ENCODE assay signal across 14 cellular contexts in the genomic region with DNA sequence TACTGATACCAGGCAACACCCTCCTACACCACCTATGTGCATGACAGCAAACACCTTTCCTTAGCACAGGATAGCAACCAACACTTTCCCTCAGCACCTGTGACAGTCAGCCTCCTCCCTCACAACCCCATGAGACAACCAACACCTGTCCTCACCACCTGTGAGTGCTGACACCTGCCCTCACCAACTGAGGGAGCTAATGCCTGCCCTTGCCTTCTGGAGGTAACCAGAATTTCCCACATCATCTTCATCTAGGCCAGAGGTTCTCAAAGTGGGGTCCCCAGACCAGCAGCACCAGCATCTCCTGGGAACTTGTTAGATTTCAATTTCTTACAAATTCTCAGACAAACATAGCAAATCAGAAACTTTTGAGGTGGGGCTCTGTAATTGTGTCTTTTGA.
A peak's percentile ranks its signal among the peaks of the same experiment; 100 is the strongest.
DNase-seq lines count a peak whose midpoint lies in the region; ATAC-seq and TF ChIP-seq lines count a peak whose summit lies in the region.
"Had no signal": no experiment of that assay in that cellular context is flagged by ENCODE, and none has a peak within 500 bp of the region (broad histone marks: within the 10 kb centered on the region; RNA-seq: fewer than 3 reads in every experiment).

No MANE protein-coding gene starts in this region.

- H3K4me3 ChIP-seq in HCT116 (replicated peaks in 1 of 2; ENCODE audit: low read depth in 1 of 2, low read length in 2 of 2) (0 out of 4 replicates have a peak overlapping the region, but pooled peaks of 1 of the 2 experiments have one; percentile 5), neuronal stem cell (ENCODE audit: low read length in 2 of 2) (no peak overlapping the region)

- peak; percentile 49 for ATAC-seq in HCT116

- H3K4me2 ChIP-seq in HCT116 (ENCODE audit: low read length): peak overlapping the region; percentile 67
- peak overlapping the region; percentile 27 for H3K4me2 ChIP-seq in neuronal stem cell (ENCODE audit: insufficient read depth, low read length, poor library complexity, severe bottlenecking)

- H3K9ac ChIP-seq in HCT116 (ENCODE audit: low read length): 0 out of 2 replicates have a peak overlapping the region, but pooled peaks have one; percentile 19
- H3K9ac ChIP-seq in neuronal stem cell (ENCODE audit: low read depth, low read length, poor library complexity): no peak overlapping the region

- no peak overlapping the region for H2BK5ac ChIP-seq in neuronal stem cell (ENCODE audit: low read length)

- no peak overlapping the region for H4K8ac ChIP-seq in neuronal stem cell (ENCODE audit: low read depth, low read length)

- H2BK15ac ChIP-seq in neuronal stem cell (ENCODE audit: low read length): no peak overlapping the region

- TF ChIP-seq CTCF in HCT116 (IDR thresholded peaks at IDR 0.05 in 2 of 3, conservative IDR thresholded peaks at IDR 0.05 in 1 of 3; ENCODE audit: borderline replicate concordance in 1 of 3, insufficient read depth in 1 of 3, low read depth in 2 of 3, low read length in 2 of 3): no peak

- CTCF ChIA-PET in HCT116 (lab: Charles Lee): interaction anchor here (1.5 kb wide), 1 partner anchor 8 kb away, joined by 4 read pairs; no protein-coding TSS in a partner anchor

- no peak overlapping the region for H2AK5ac ChIP-seq in neuronal stem cell (ENCODE audit: low read depth, low read length)

- no peaks in the 10 kb centered on the region for H3K79me1 ChIP-seq in neuronal stem cell (ENCODE audit: low read depth, low read length)

- H4K20me1 ChIP-seq in HCT116 (ENCODE audit: insufficient read depth): no peaks in the 10 kb centered on the region

- intact Hi-C loops in HCT116 (cut with micrococcal nuclease): loop anchor here (5.0 kb wide), 1 partner anchor 78 kb away; no protein-coding TSS in a partner anchor

- no peak overlapping the region for H4K91ac ChIP-seq in neuronal stem cell (ENCODE audit: low read depth, low read length, poor library complexity)

- H3K4me1 ChIP-seq in HCT116 (ENCODE audit: control insufficient read depth in 1 of 2, insufficient read depth in 2 of 2, low read length in 2 of 2): peaks cover 20 to 25% of the 10 kb centered on the region in 2 experiments
- peaks cover 0 to 12% of the 10 kb centered on the region in 2 donors for H3K4me1 ChIP-seq in neuronal stem cell (ENCODE audit: control insufficient read depth in 2 of 2, insufficient read depth in 1 of 2, low read depth in 1 of 2, low read length in 2 of 2)

- H3K27ac ChIP-seq in HCT116 (ENCODE audit: low read depth, low read length) (peak overlapping the region; percentile 10; the same call in 1 of the 2 replicates), neuronal stem cell (replicated peaks; ENCODE audit: low read length) (no peak overlapping the region)
- H3K27ac ChIP-seq: HL-60 had no signal

- H3K18ac ChIP-seq in neuronal stem cell (ENCODE audit: low read length): no peak overlapping the region

- TF ChIP-seq RAD21 in HCT116 (IDR thresholded peaks at IDR 0.05; ENCODE audit: low read depth): no peak

- no peak overlapping the region for H3K23ac ChIP-seq in neuronal stem cell (ENCODE audit: low read depth, low read length, poor library complexity)

- H3K9me3 ChIP-seq in HCT116 (ENCODE audit: control insufficient read depth in 1 of 2, insufficient read depth in 1 of 2, low read depth in 1 of 2, low read length in 2 of 2) (no peaks in the 10 kb centered on the region), neuronal stem cell (replicated peaks in 1 of 2; ENCODE audit: control insufficient read depth in 2 of 2, insufficient read depth in 1 of 2, low read depth in 1 of 2, low read length in 2 of 2) (peaks cover 0 to 5% of the 10 kb centered on the region in 2 donors)

- RAD21 ChIA-PET in HCT116 (lab: Charles Lee; ENCODE audit: low non-redundant PET in 1 of 2, low total read pairs in 2 of 2, uncharacterized antibody in 2 of 2, unreplicated experiment in 2 of 2): no interaction called here

- POLR2A ChIA-PET in HCT116 (lab: Charles Lee): no interaction called here

- no TSS peak for BruUV-seq in HCT116 (replicated peaks; lab: Mats Ljungman, UMichigan)

- H2BK120ac ChIP-seq in neuronal stem cell (ENCODE audit: low read depth, low read length): no peak overlapping the region

- H3K36me3 ChIP-seq in HCT116 (ENCODE audit: control insufficient read depth in 1 of 2, insufficient read depth in 2 of 2, low read length in 2 of 2) (no peaks in the 10 kb centered on the region), neuronal stem cell (replicated peaks in 1 of 2; ENCODE audit: control insufficient read depth in 2 of 2, insufficient read depth in 2 of 2, low read length in 2 of 2) (no peaks in the 10 kb centered on the region)

- no peak overlapping the region for H2BK12ac ChIP-seq in neuronal stem cell (ENCODE audit: low read length)

- no peaks in the 10 kb centered on the region for H3K79me2 ChIP-seq in HCT116 (ENCODE audit: insufficient read depth, low read length)

- DNase-seq in NCI-H748 (lab: John Stamatoyannopoulos, UW; ENCODE audit: unreplicated experiment) (peak; percentile 66), NCI-H748 treated with DMSO at 0.1 percent for 48 hours (lab: John Stamatoyannopoulos, UW) (no peak), HCT116 (ENCODE audit: low read depth, low spot score) (no peak), NCI-H69 (lab: John Stamatoyannopoulos, UW) (peak; percentile 83), neuronal stem cell (ENCODE audit: low spot score) (no peak), amygdala (lab: John Stamatoyannopoulos, UW) (no peak)
- no peak for DNase-seq in activated CD4-positive, alpha-beta T cell treated with anti-CD3 and anti-CD28 coated beads for 48 hours
- DNase-seq: AML-193; CD4-positive, CD25-positive, alpha-beta regulatory T cell; DMS79; NCI-H1436 treated with DMSO at 0.1 percent for 48 hours; NCI-H2227 treated with DMSO at 0.1 percent for 48 hours; SHP77 treated with DMSO at 0.1 percent for 48 hours had no signal

- H3K27me3 ChIP-seq in HCT116 (ENCODE audit: insufficient read depth, low read length) (no peaks in the 10 kb centered on the region), neuronal stem cell (ENCODE audit: control insufficient read depth in 3 of 3, insufficient read depth in 3 of 3, low read depth in 1 of 3, low read length in 3 of 3) (no peaks in the 10 kb centered on the region)

- H3K4ac ChIP-seq in neuronal stem cell (ENCODE audit: low read length): no peak overlapping the region

- no peaks in the 10 kb centered on the region for H3K9me2 ChIP-seq in HCT116 (ENCODE audit: insufficient read depth)

- no peak overlapping the region for H2AFZ ChIP-seq in HCT116 (ENCODE audit: low read depth, low read length, poor library complexity, severe bottlenecking)
- H2AFZ ChIP-seq in neuronal stem cell (ENCODE audit: low read length): no peak overlapping the region

- TF ChIP-seq POLR2A in HCT116 (IDR thresholded peaks at IDR 0.05; ENCODE audit: borderline replicate concordance, extremely low read depth, insufficient read depth, insufficient read length): no peak

- no peak overlapping the region for H3K14ac ChIP-seq in neuronal stem cell (ENCODE audit: low read length)

TF ChIP-seq in HCT116, 20 proteins besides CTCF, POLR2A, EP300 and RAD21 (continues in another document):
- no peak for TF ChIP-seq ELF1 (IDR thresholded peaks at IDR 0.05; ENCODE audit: borderline replicate concordance, low read depth)
- TF ChIP-seq, protein P1, sequence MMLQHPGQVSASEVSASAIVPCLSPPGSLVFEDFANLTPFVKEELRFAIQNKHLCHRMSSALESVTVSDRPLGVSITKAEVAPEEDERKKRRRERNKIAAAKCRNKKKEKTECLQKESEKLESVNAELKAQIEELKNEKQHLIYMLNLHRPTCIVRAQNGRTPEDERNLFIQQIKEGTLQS (IDR thresholded peaks at IDR 0.05): no peak
- no peak for TF ChIP-seq CEBPB (IDR thresholded peaks at IDR 0.05; ENCODE audit: low read depth)
- no peak for TF ChIP-seq SIN3A (IDR thresholded peaks at IDR 0.05; ENCODE audit: low read depth)
- TF ChIP-seq, protein P2, sequence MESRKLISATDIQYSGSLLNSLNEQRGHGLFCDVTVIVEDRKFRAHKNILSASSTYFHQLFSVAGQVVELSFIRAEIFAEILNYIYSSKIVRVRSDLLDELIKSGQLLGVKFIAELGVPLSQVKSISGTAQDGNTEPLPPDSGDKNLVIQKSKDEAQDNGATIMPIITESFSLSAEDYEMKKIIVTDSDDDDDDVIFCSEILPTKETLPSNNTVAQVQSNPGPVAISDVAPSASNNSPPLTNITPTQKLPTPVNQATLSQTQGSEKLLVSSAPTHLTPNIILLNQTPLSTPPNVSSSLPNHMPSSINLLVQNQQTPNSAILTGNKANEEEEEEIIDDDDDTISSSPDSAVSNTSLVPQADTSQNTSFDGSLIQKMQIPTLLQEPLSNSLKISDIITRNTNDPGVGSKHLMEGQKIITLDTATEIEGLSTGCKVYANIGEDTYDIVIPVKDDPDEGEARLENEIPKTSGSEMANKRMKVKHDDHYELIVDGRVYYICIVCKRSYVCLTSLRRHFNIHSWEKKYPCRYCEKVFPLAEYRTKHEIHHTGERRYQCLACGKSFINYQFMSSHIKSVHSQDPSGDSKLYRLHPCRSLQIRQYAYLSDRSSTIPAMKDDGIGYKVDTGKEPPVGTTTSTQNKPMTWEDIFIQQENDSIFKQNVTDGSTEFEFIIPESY (IDR thresholded peaks at IDR 0.05; ENCODE audit: extremely low read depth, insufficient replicate concordance, low read length): no peak
- no peak for TF ChIP-seq EZH2phosphoT487 (IDR thresholded peaks at IDR 0.05; ENCODE audit: borderline replicate concordance)
- no peak for TF ChIP-seq EGR1 (IDR thresholded peaks at IDR 0.05; ENCODE audit: low read depth)
- TF ChIP-seq SP1 (IDR thresholded peaks at IDR 0.05; ENCODE audit: low read depth): no peak
- no peak for TF ChIP-seq SRF (IDR thresholded peaks at IDR 0.05; ENCODE audit: low read depth)
- TF ChIP-seq ZNF274 (IDR thresholded peaks at IDR 0.05; ENCODE audit: low read depth, low read length): no peak
- TF ChIP-seq ZFX (IDR thresholded peaks at IDR 0.05): no peak

Comparison
In these comparisons a context has a peak if more than half of its experiments do, and no peak if none do; other contexts are left out.
1. DNase-seq: peak in NCI-H748 (single experiment) and NCI-H69 (single experiment); none in NCI-H748 treated with DMSO at 0.1 percent for 48 hours (single experiment), HCT116 (single experiment), neuronal stem cell (single experiment), amygdala (0 of 56) and activated CD4-positive, alpha-beta T cell treated with anti-CD3 and anti-CD28 coated beads for 48 hours (single experiment).